13 cellular contexts compared by ENCODE assay signal in the genomic region with DNA sequence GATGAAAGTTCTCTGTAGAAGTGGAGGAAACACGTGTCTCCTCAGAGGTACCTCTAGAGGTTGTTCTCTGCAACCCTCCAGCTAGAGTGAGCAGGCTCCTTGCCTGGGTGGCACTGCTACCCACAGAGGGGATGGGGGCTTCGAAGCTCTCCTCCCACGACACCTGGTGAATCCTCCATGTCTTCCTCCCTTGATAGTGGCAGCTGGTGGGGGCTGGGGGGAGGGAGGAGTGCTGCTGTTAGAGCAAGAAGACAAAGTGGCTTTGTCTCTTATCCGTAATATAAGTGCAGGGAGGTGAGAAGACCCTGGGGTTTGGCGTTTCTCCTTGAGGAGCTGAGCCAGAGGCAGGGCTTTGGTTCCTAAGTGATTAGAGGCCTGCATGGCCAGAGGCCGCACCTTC. TPM values are rescaled to one million over a fixed set of nuclear protein-coding genes. Genes with fewer than 3 reads are reported as not detected.
A peak's percentile ranks its signal among the peaks of the same experiment; 100 is the strongest.
DNase-seq lines count a peak whose midpoint lies in the region; ATAC-seq and TF ChIP-seq lines count a peak whose summit lies in the region.
"Had no signal": no experiment of that assay in that cellular context is flagged by ENCODE, and none has a peak within 500 bp of the region (broad histone marks: within the 10 kb centered on the region; RNA-seq: fewer than 3 reads in every experiment).

No MANE protein-coding gene starts in this region.

- peak overlapping the region; percentile 96 for H3K27ac ChIP-seq in KOPT-K1 (ENCODE audit: low read depth, low read length, poor library complexity, severe bottlenecking)
- peak overlapping the region; percentile 43 for H3K27ac ChIP-seq in brain microvascular endothelial cell
- no peak overlapping the region for H3K27ac ChIP-seq in mesenchymal stem cell (ENCODE audit: low read length, poor library complexity, severe bottlenecking)
- peak overlapping the region; percentile 98 for H3K27ac ChIP-seq in stomach smooth muscle (ENCODE audit: low read length)

- H3K27me3 ChIP-seq in brain microvascular endothelial cell (replicated peaks) (no peaks in the 10 kb centered on the region), mesenchymal stem cell (ENCODE audit: control insufficient read depth in 1 of 2, insufficient read depth in 1 of 2, low read length in 2 of 2) (no peaks in the 10 kb centered on the region), stomach smooth muscle (ENCODE audit: control insufficient read depth in 1 of 2, insufficient read depth in 2 of 2, low read length in 2 of 2) (no peaks in the 10 kb centered on the region)

- no peak overlapping the region for H2BK5ac ChIP-seq in mesenchymal stem cell (ENCODE audit: low read depth, low read length, poor library complexity, severe bottlenecking)

- DNase-seq in brain microvascular endothelial cell (no peak), mesenchymal stem cell (no peak), COLO829 (ENCODE audit: low spot score) (no peak), T1000 (lab: John Stamatoyannopoulos, UW) (no peak)
- DNase-seq: activated CD4-positive, alpha-beta T cell treated with anti-CD3 and anti-CD28 coated beads, Interleukin-2, amount 10 ng/mL, durations not matched to agents 7 days and 5 days; central memory CD4-positive, alpha-beta T cell; DMS53; SIG-M5; stimulated activated CD4-positive, alpha-beta T cell treated with anti-CD3 and anti-CD28 coated beads, Interleukin-4, amount 100 ng/mL, for 1 hour had no signal

- H2BK120ac ChIP-seq in mesenchymal stem cell (ENCODE audit: low read depth, low read length) = no peak overlapping the region

- H3K4me3 ChIP-seq in brain microvascular endothelial cell (ENCODE audit: low read depth, low read length) (no peak overlapping the region), mesenchymal stem cell (ENCODE audit: insufficient read depth in 1 of 2, low read depth in 1 of 2, low read length in 2 of 2) (no peak overlapping the region), stomach smooth muscle (ENCODE audit: low read length in 2 of 2) (peak overlapping the region; percentile 17 to 49)

- H3K4me2 ChIP-seq in mesenchymal stem cell (ENCODE audit: low read length, poor library complexity, severe bottlenecking) = no peak overlapping the region

- H4K91ac ChIP-seq in mesenchymal stem cell (ENCODE audit: low read length) = no peak overlapping the region

- H3K9ac ChIP-seq in mesenchymal stem cell (ENCODE audit: low read length) = peak overlapping the region; percentile 73
- peak overlapping the region; percentile 60 to 61 for H3K9ac ChIP-seq in stomach smooth muscle (ENCODE audit: low read length in 2 of 2)

- peak overlapping the region in 1 of 2 experiments; percentile 69 for H3K4ac ChIP-seq in mesenchymal stem cell (ENCODE audit: low read depth in 1 of 2, low read length in 2 of 2)

- WGBS in mesenchymal stem cell = 65% methylated on average over 6 of the region's 6 CpGs

- ATAC-seq in GM19351 (IDR thresholded peaks at IDR 0.05; ENCODE audit: unreplicated experiment) (no peak), HG03159 (IDR thresholded peaks at IDR 0.05; ENCODE audit: unreplicated experiment) (no peak)

- H2AFZ ChIP-seq in mesenchymal stem cell (ENCODE audit: low read depth, low read length) = no peak overlapping the region

- peaks cover 37% of the 10 kb centered on the region for H3K79me1 ChIP-seq in mesenchymal stem cell (replicated peaks; ENCODE audit: low read length, poor library complexity, severe bottlenecking)

- no peak overlapping the region for H3K23ac ChIP-seq in mesenchymal stem cell (ENCODE audit: low read length in 2 of 2)

- peak overlapping the region in 1 of 2 experiments; percentile 66 for H2BK12ac ChIP-seq in mesenchymal stem cell (ENCODE audit: low read length in 2 of 2)

- no peak overlapping the region for H4K8ac ChIP-seq in mesenchymal stem cell (ENCODE audit: low read length)

- no peaks in the 10 kb centered on the region for H3K9me3 ChIP-seq in KOPT-K1 (ENCODE audit: insufficient read depth, low read length, poor library complexity, severe bottlenecking)
- no peaks in the 10 kb centered on the region for H3K9me3 ChIP-seq in mesenchymal stem cell (ENCODE audit: control insufficient read depth, low read length)
- no peaks in the 10 kb centered on the region for H3K9me3 ChIP-seq in stomach smooth muscle (ENCODE audit: control insufficient read depth in 2 of 2, low read length in 2 of 2)

- H3K36me3 ChIP-seq in KOPT-K1 (ENCODE audit: insufficient read depth, low read length) (no peaks in the 10 kb centered on the region), brain microvascular endothelial cell (replicated peaks) (no peaks in the 10 kb centered on the region), mesenchymal stem cell (ENCODE audit: control insufficient read depth in 1 of 2, insufficient read depth in 2 of 2, low read depth in 1 of 2, low read length in 2 of 2) (peaks cover 3 to 17% of the 10 kb centered on the region in 2 experiments), stomach smooth muscle (ENCODE audit: control insufficient read depth in 2 of 2, insufficient read depth in 2 of 2, low read length in 2 of 2) (peaks cover 3 to 5% of the 10 kb centered on the region in 2 donors)

- H3K4me1 ChIP-seq in mesenchymal stem cell (ENCODE audit: control insufficient read depth, insufficient read depth, low read depth, low read length) = peaks cover 45% of the 10 kb centered on the region
- H3K4me1 ChIP-seq in stomach smooth muscle (ENCODE audit: control insufficient read depth, insufficient read depth, low read length) = peaks cover 95% of the 10 kb centered on the region

- peak overlapping the region; percentile 17 for H2AK5ac ChIP-seq in mesenchymal stem cell (ENCODE audit: low read length, severe bottlenecking)

- H3K14ac ChIP-seq in mesenchymal stem cell (ENCODE audit: low read length in 2 of 2) = peak overlapping the region in 1 of 2 experiments; percentile 93

- no peak for TF ChIP-seq CTCF in brain microvascular endothelial cell (IDR thresholded peaks at IDR 0.05; ENCODE audit: low read depth, low read length, missing control alignments)

- H3K18ac ChIP-seq in mesenchymal stem cell (ENCODE audit: low read depth in 1 of 2, low read length in 2 of 2) = peak overlapping the region in 1 of 2 experiments; percentile 93

- in situ Hi-C loops in brain microvascular endothelial cell (cut with HindIII; ENCODE audit: low pct_ligation_motif_present, low sequenced_read_pairs) = no loop called here

- no peak overlapping the region for H2BK15ac ChIP-seq in mesenchymal stem cell (ENCODE audit: low read depth, poor library complexity, severe bottlenecking)

RNA-seq across cellular contexts. Expression of a gene that starts 45.2 kb away (rescaled TPM):
- polyA plus RNA-seq in mesenchymal stem cell (2013, experiment 1 of 2) = 58.0 TPM
- 58.7 TPM for polyA plus RNA-seq in mesenchymal stem cell (2013, experiment 2 of 2)

Comparison
In these comparisons a context has a peak if more than half of its experiments do, and no peak if none do; other contexts are left out.
1. H3K4me3 ChIP-seq: peak in stomach smooth muscle (2 of 2); none in brain microvascular endothelial cell (single experiment) and mesenchymal stem cell (0 of 2).